In the genomic region with DNA sequence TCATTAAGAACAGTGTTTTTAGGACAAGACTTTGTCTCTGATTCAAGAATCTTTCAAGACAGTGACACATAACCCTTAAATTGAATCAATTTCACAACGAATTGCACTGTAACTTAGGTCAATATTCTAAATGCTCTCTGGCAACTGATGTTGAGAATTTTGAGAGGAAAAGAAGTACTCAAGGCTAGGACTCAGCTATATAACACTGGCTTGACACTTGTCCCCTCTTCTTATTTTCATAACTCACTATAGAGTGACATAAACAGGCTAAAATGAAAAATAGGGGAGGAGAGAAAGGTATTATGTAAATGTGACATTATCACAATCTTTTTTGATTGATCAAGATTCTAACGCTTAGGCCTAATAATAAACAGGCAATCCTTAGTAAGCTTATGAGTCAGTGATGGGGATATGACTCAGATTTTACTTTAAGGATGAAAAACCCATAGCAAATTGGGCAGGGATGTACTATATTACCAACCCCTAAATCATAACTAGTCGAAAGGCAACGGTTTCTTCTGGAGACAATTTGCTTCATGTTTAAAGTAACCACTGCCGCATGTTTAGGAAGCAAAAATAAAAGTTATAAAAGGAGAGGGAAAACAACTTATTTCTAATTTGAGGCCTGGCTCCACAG, we compare ENCODE assay signal across 8 cellular contexts. TPM values are rescaled to one million over a fixed set of nuclear protein-coding genes. Genes with fewer than 3 reads are reported as not detected.
DNase-seq lines count a peak whose midpoint lies in the region; TF ChIP-seq lines count a peak whose summit lies in the region.

No MANE protein-coding gene starts in this region.

- H3K27me3 ChIP-seq in left ventricle myocardium inferior (ENCODE audit: low read depth): no peaks in the 10 kb centered on the region
- no peaks in the 10 kb centered on the region for H3K27me3 ChIP-seq in vagina

- peaks cover 95% of the 10 kb centered on the region for H3K4me1 ChIP-seq in left ventricle myocardium inferior
- H3K4me1 ChIP-seq in vagina: peaks cover 85% of the 10 kb centered on the region

- H3K4me1 Mint-ChIP-seq in immature natural killer cell: peaks cover 94 to 98% of the 10 kb centered on the region in 2 donors

- DNase-seq in left ventricle myocardium inferior (no peak), cardiac septum (ENCODE audit: low spot score) (no peak), immature natural killer cell (no peak), vagina (ENCODE audit: extremely low spot score in 2 of 2) (no peak), NCI-H524 treated with DMSO at 0.1 percent for 48 hours (lab: John Stamatoyannopoulos, UW) (no peak), NCI-H2107 treated with DMSO at 0.1 percent for 48 hours (lab: John Stamatoyannopoulos, UW; ENCODE audit: unreplicated experiment) (no peak)
- DNase-seq in stimulated activated CD8-positive, alpha-beta memory T cell treated with anti-CD3 and anti-CD28 coated beads, Interleukin-4, amount 100 ng/mL, for 48 hours: no peak

- H3K27ac ChIP-seq in left ventricle myocardium inferior (replicated peaks) (peak overlapping the region; percentile 72), VCaP (peak overlapping the region; percentile 27; the same call in 1 of the 2 replicates), vagina (peak overlapping the region; percentile 100)

- H3K4me3 ChIP-seq in left ventricle myocardium inferior: peak overlapping the region; percentile 26
- peak overlapping the region in 1 of 2 donors; percentile 15 for H3K4me3 ChIP-seq in vagina

- H3K36me3 ChIP-seq in left ventricle myocardium inferior (no peaks in the 10 kb centered on the region), vagina (no peaks in the 10 kb centered on the region)

- H3K27ac Mint-ChIP-seq in immature natural killer cell: peak overlapping the region; percentile 66 to 92 (median 76)

- no peaks in the 10 kb centered on the region for H3K9me3 ChIP-seq in left ventricle myocardium inferior (replicated peaks)
- no peaks in the 10 kb centered on the region for H3K9me3 ChIP-seq in vagina

- H3K4me3 Mint-ChIP-seq in immature natural killer cell: peak overlapping the region; percentile 77 to 100 (median 92)

- no peak for TF ChIP-seq POLR2A in vagina (IDR thresholded peaks at IDR 0.05)

- no peaks in the 10 kb centered on the region for H3K9me3 Mint-ChIP-seq in immature natural killer cell

- peaks cover 0 to 14% (median 9%) of the 10 kb centered on the region in 3 donors for H3K27me3 Mint-ChIP-seq in immature natural killer cell (ENCODE audit: low read depth in 3 of 3)

- TF ChIP-seq CTCF in left ventricle myocardium inferior (IDR thresholded peaks at IDR 0.05; ENCODE audit: borderline replicate concordance): no peak
- TF ChIP-seq CTCF in VCaP (conservative IDR thresholded peaks at IDR 0.05): no peak
- TF ChIP-seq CTCF in vagina (IDR thresholded peaks at IDR 0.05): no peak

- peaks cover 7 to 26% (median 11%) of the 10 kb centered on the region in 3 donors for H3K36me3 Mint-ChIP-seq in immature natural killer cell

- intact Hi-C loops in left ventricle myocardium inferior (cut with micrococcal nuclease) (loop anchor here (10.0 kb wide), 1 partner anchor 750 kb away; no protein-coding TSS in a partner anchor), cardiac septum (cut with DNase I) (loop anchor here (5.0 kb wide), 1 partner anchor 57 kb away; no protein-coding TSS in a partner anchor), vagina (cut with DNase I) (no loop called here)

RNA-seq across cellular contexts. Expression of gene BTG1, which starts 10.9 kb away (rescaled TPM):
- total RNA-seq in left ventricle myocardium inferior: 79.4 TPM
- 72.8 TPM for total RNA-seq in cardiac septum
- 100 to 1,000 TPM; 156 to 489 (median 487) TPM for polyA plus RNA-seq in immature natural killer cell
- 73.7 TPM for total RNA-seq in vagina

Comparison
In these comparisons a context has a peak if more than half of its experiments do, and no peak if none do; other contexts are left out.
1. H3K27ac ChIP-seq: peak in every context shown above with its lines; median percentile 100 in vagina; 72 in left ventricle myocardium inferior; 27 in VCaP.